Comparison of ENCODE assay signal across 27 cellular contexts in genomic region chr1:102952400-102952799, GRCh38.
"Had no signal": no experiment of that assay in that cellular context is flagged by ENCODE, and none has a peak within 500 bp of the region (broad histone marks: within the 10 kb centered on the region; RNA-seq: fewer than 3 reads in every experiment).

No MANE protein-coding gene starts in this region.

- H3K27me3 ChIP-seq: stomach, suprapubic skin, testis, thyroid gland, tibial artery, tibial nerve, transverse colon, upper lobe of left lung, upper lobe of right lung, uterus, vagina had no signal

- H3K9me3 ChIP-seq: stomach, suprapubic skin, testis, thoracic aorta, thyroid gland, tibial artery, tibial nerve, transverse colon, upper lobe of left lung, upper lobe of right lung, uterus, vagina had no signal

- H3K4me1 ChIP-seq: stomach, suprapubic skin, testis, thyroid gland, tibial artery, tibial nerve, transverse colon, upper lobe of left lung, upper lobe of right lung, uterus, vagina had no signal

- DNase-seq: stimulated activated CD4-positive, alpha-beta T cell treated with anti-CD3 and anti-CD28 coated beads, Interleukin-2, amount 100 ng/mL, for 48 hours; stimulated activated CD4-positive, alpha-beta T cell treated with anti-CD3 and anti-CD28 coated beads, Interleukin-4, amount 100 ng/mL, for 1 hour; stimulated activated CD4-positive, alpha-beta T cell treated with anti-CD3 and anti-CD28 coated beads, Interleukin-4, amount 100 ng/mL, for 24 hours; stimulated activated CD4-positive, alpha-beta T cell treated with anti-CD3 and anti-CD28 coated beads, Interleukin-4, amount 100 ng/mL, for 4 hours; stimulated activated CD8-positive, alpha-beta memory T cell treated with anti-CD3 and anti-CD28 coated beads, Interleukin-4, amount 100 ng/mL, for 48 hours; stimulated activated naive B cell treated with anti-CD40 and anti-IgM and Interleukin-4, amounts not matched to agents 10 μg/mL and 1 μg/mL and 100 μg/mL, for 72 hours; stimulated activated naive CD4-positive, alpha-beta T cell; stimulated activated naive CD4-positive, alpha-beta T cell treated with Interleukin-2 at 50 U/mL for 16 hours; stimulated activated naive CD8-positive, alpha-beta T cell treated with anti-CD3 and anti-CD28 coated beads, Interleukin-15, amount 100 ng/mL, for 72 hours; stimulated activated naive CD8-positive, alpha-beta T cell treated with anti-CD3 and anti-CD28 coated beads, Interleukin-15, Interleukin-2, amounts not matched to agents 100 U/mL and 50 U/mL, for 24 hours; stomach; substantia nigra; testis; thyroid gland; tibial artery; transverse colon; trophoblast cell; upper lobe of left lung; upper lobe of right lung; uterus had no signal

- ATAC-seq: stimulated activated effector memory CD8-positive, alpha-beta T cell treated with anti-CD3 and anti-CD28 coated beads, Interleukin-12 subunit alpha, Interleukin-12 subunit beta, amount 100 ng/mL, for 72 hours; stimulated activated memory B cell treated with anti-CD40 and anti-IgM and Interleukin-4, amounts not matched to agents 10 μg/mL and 1 μg/mL and 100 μg/mL, for 72 hours; stimulated activated naive B cell treated with anti-CD40 and anti-IgM and Interleukin-4, amounts not matched to agents 10 μg/mL and 1 μg/mL and 100 μg/mL, for 72 hours; stimulated activated naive CD8-positive, alpha-beta T cell treated with anti-CD3 and anti-CD28 coated beads, Interleukin-15, amount 100 ng/mL, for 72 hours; stimulated activated naive CD8-positive, alpha-beta T cell treated with anti-CD3 and anti-CD28 coated beads, Interleukin-15, Interleukin-2, amounts not matched to agents 100 U/mL and 50 U/mL, for 24 hours; upper lobe of right lung had no signal

- H3K27ac ChIP-seq: stomach, suprapubic skin, testis, thoracic aorta, thyroid gland, tibial artery, tibial nerve, transverse colon, upper lobe of left lung, upper lobe of right lung, uterus, vagina had no signal

- H3K36me3 ChIP-seq: stomach, suprapubic skin, thoracic aorta, thyroid gland, tibial artery, tibial nerve, transverse colon, upper lobe of left lung, upper lobe of right lung, uterus, vagina had no signal

- FAIRE-seq: urothelium cell line had no signal

- H3K4me3 ChIP-seq: stomach, suprapubic skin, testis, thoracic aorta, thyroid gland, tibial artery, tibial nerve, transverse colon, upper lobe of left lung, upper lobe of right lung, uterus, vagina had no signal
